33 cellular contexts compared by ENCODE assay signal in the genomic region with DNA sequence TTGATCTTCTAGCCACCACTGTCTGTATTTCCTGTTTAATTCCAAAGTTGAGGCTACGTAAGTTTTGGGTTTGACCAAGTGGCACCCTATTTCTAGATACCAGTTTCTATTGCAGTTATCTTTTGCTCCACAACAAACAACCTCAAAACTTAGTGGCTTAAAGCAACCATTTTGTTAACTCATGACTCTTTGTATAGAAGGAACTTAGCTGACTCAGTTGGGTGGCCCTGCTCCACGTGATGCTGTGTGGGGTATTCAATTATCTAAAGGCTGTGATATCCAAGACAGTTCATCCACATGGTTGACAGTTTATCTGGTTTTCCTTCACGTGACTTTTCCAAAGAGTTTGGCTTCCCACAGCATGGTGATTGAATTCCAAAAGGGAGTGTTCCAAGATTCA. TPM values are rescaled to one million over a fixed set of nuclear protein-coding genes. Genes with fewer than 3 reads are reported as not detected.
"Had no signal": no experiment of that assay in that cellular context is flagged by ENCODE, and none has a peak within 500 bp of the region (broad histone marks: within the 10 kb centered on the region; RNA-seq: fewer than 3 reads in every experiment).

No MANE protein-coding gene starts in this region.

- FAIRE-seq: endometrium, islet of Langerhans, keratinocyte had no signal

- H3K4me1 Mint-ChIP-seq: endodermal cell; naive B cell; naive thymus-derived CD8-positive, alpha-beta T cell had no signal

- H3K4me3 Mint-ChIP-seq: dendritic cell treated with granulocyte-macrophage colony-stimulating factor and Interleukin-4, amounts not matched to agents 40 ng/mL and 50 ng/mL, for 4 days; effector memory CD8-positive, alpha-beta T cell; endodermal cell; naive B cell; naive thymus-derived CD8-positive, alpha-beta T cell had no signal

- H3K4me3 ChIP-seq: colonic mucosa, esophagus squamous epithelium, gastrocnemius medialis, heart right ventricle, left lung, lower lobe of right lung had no signal

- H3K36me3 Mint-ChIP-seq: naive B cell had no signal

- H3K27me3 ChIP-seq: colonic mucosa, esophagus squamous epithelium, gastrocnemius medialis, heart right ventricle, left lung had no signal

- H3K27ac Mint-ChIP-seq: dendritic cell treated with granulocyte-macrophage colony-stimulating factor and Interleukin-4, amounts not matched to agents 40 ng/mL and 50 ng/mL, for 4 days; effector memory CD8-positive, alpha-beta T cell; endodermal cell; naive B cell had no signal

- H3K9me3 Mint-ChIP-seq: dendritic cell treated with granulocyte-macrophage colony-stimulating factor and Interleukin-4, amounts not matched to agents 40 ng/mL and 50 ng/mL, for 4 days; effector memory CD8-positive, alpha-beta T cell; endodermal cell had no signal

- H3K36me3 ChIP-seq: colonic mucosa, left lung, lower lobe of right lung had no signal

- H3K27me3 Mint-ChIP-seq: dendritic cell treated with granulocyte-macrophage colony-stimulating factor and Interleukin-4, amounts not matched to agents 40 ng/mL and 50 ng/mL, for 4 days; effector memory CD8-positive, alpha-beta T cell; naive B cell; naive thymus-derived CD8-positive, alpha-beta T cell had no signal

- DNase-seq: colonic mucosa; cortex of kidney; effector CD8-positive, alpha-beta T cell; effector memory CD8-positive, alpha-beta T cell; endodermal cell; esophagus squamous epithelium; foreskin fibroblast; foreskin melanocyte; gastrocnemius medialis; glutamatergic neuron; head of caudate nucleus; heart right ventricle; hippocampal formation; left cardiac atrium; left lung; left ventricle myocardium superior; lower lobe of right lung; mesendoderm; midbrain; naive B cell; naive thymus-derived CD8-positive, alpha-beta T cell had no signal

RNA-seq across cellular contexts. Expression of gene PDC, which starts 34.8 kb away (rescaled TPM):
- total RNA-seq: colonic mucosa; dermis microvascular lymphatic vessel endothelial cell; endodermal cell; esophagus mucosa; esophagus squamous epithelium; gastrocnemius medialis; glomerular endothelial cell; heart right ventricle; kidney epithelial cell; left cardiac atrium; left lung; left ventricle myocardium superior; lower leg skin; lower lobe of right lung; lung microvascular endothelial cell; mononuclear cell; mucosa of gallbladder; naive thymus-derived CD8-positive, alpha-beta T cell had no signal
- polyA plus RNA-seq: heart right ventricle; keratinocyte; naive thymus-derived CD8-positive, alpha-beta T cell had no signal
